10 cellular contexts compared by ENCODE assay signal in genomic region chr4:119729815-119730643, GRCh38.
DNase-seq lines count a peak whose midpoint lies in the region; ATAC-seq, FAIRE-seq and TF ChIP-seq lines count a peak whose summit lies in the region.
"Had no signal": no experiment of that assay in that cellular context is flagged by ENCODE, and none has a peak within 500 bp of the region (broad histone marks: within the 10 kb centered on the region; RNA-seq: fewer than 3 reads in every experiment).

No MANE protein-coding gene starts in this region.

- no peak overlapping the region for H3K4me3 ChIP-seq in AG09309 (ENCODE audit: control insufficient read depth, low read depth, low read length)

- peaks cover 3% of the 10 kb centered on the region for H3K36me3 Mint-ChIP-seq in mesothelial cell of epicardium
- H3K36me3 Mint-ChIP-seq in immature natural killer cell: no peaks in the 10 kb centered on the region
- H3K36me3 Mint-ChIP-seq: IgD-negative memory B cell had no signal

- H3K27me3 Mint-ChIP-seq in mesothelial cell of epicardium (ENCODE audit: low read depth) (no peaks in the 10 kb centered on the region), immature natural killer cell (ENCODE audit: low read depth in 3 of 3) (peaks cover 0 to 2% (median 2%) of the 10 kb centered on the region in 3 donors)
- H3K27me3 Mint-ChIP-seq: IgD-negative memory B cell had no signal

- peak; percentile 71 for FAIRE-seq in colon (lab: Jason Lieb, UNC)

- H3K27ac Mint-ChIP-seq in mesothelial cell of epicardium (peak overlapping the region; percentile 94), immature natural killer cell (no peak overlapping the region)
- H3K27ac Mint-ChIP-seq: IgD-negative memory B cell, memory B cell had no signal

- peaks cover 16% of the 10 kb centered on the region for H3K9me3 Mint-ChIP-seq in mesothelial cell of epicardium
- H3K9me3 Mint-ChIP-seq in immature natural killer cell: peaks cover 0 to 7% (median 0%) of the 10 kb centered on the region in 6 donors
- H3K9me3 Mint-ChIP-seq: IgD-negative memory B cell had no signal

- DNase-seq in AG09309 (ENCODE audit: low read depth): peak; percentile 70
- DNase-seq in LoVo (ENCODE audit: low spot score): peak; percentile 87
- no peak for DNase-seq in mesothelial cell of epicardium (ENCODE audit: low spot score in 2 of 2, unreplicated experiment in 2 of 2)
- no peak for DNase-seq in NCI-H2107 treated with DMSO at 0.1 percent for 48 hours (lab: John Stamatoyannopoulos, UW; ENCODE audit: unreplicated experiment)
- DNase-seq in immature natural killer cell: no peak

- ATAC-seq in esophagus mucosa (no peak), GM18511 (IDR thresholded peaks at IDR 0.05; ENCODE audit: unreplicated experiment) (no peak)

- H3K4me3 Mint-ChIP-seq in mesothelial cell of epicardium (no peak overlapping the region), immature natural killer cell (no peak overlapping the region)
- H3K4me3 Mint-ChIP-seq: IgD-negative memory B cell, memory B cell had no signal

- TF ChIP-seq CTCF in AG09309 (IDR thresholded peaks at IDR 0.05; ENCODE audit: control insufficient read depth, insufficient read depth, low read depth, low read length, missing control alignments) (no peak), mesothelial cell of epicardium (IDR thresholded peaks at IDR 0.05; ENCODE audit: unreplicated experiment) (no peak)

- H3K4me1 Mint-ChIP-seq in mesothelial cell of epicardium (peaks cover 61% of the 10 kb centered on the region), immature natural killer cell (no peaks in the 10 kb centered on the region)

Comparison
In these comparisons a context has a peak if more than half of its experiments do, and no peak if none do; other contexts are left out.
1. DNase-seq: peak in AG09309 (single experiment) and LoVo (single experiment); none in mesothelial cell of epicardium (0 of 2), NCI-H2107 treated with DMSO at 0.1 percent for 48 hours (single experiment) and immature natural killer cell (0 of 3).